Comparison of ENCODE assay signal across 8 cellular contexts in genomic region chr1:110460253-110461220, GRCh38. TPM values are rescaled to one million over a fixed set of nuclear protein-coding genes. Genes with fewer than 3 reads are reported as not detected.
DNase-seq lines count a peak whose midpoint lies in the region; ATAC-seq and TF ChIP-seq lines count a peak whose summit lies in the region.

No MANE protein-coding gene starts in this region.

- no peak overlapping the region for H3K4me3 ChIP-seq in A673 (ENCODE audit: low read depth, low read length, poor library complexity, severe bottlenecking)
- H3K4me3 ChIP-seq in prostate gland: no peak overlapping the region
- H3K4me3 ChIP-seq in vagina: no peak overlapping the region

- H3K36me3 Mint-ChIP-seq in activated naive CD4-positive, alpha-beta T cell treated with anti-CD3 and anti-CD28 coated beads, Interleukin-2, amount 50 U/mL, for 72 hours: no peaks in the 10 kb centered on the region

- TF ChIP-seq CTCF in A673 (conservative IDR thresholded peaks at IDR 0.05; ENCODE audit: low read depth, low read length): peak; percentile 98
- peak; percentile 89 to 97 (median 94) for TF ChIP-seq CTCF in prostate gland (IDR thresholded peaks at IDR 0.05)
- TF ChIP-seq CTCF in vagina (IDR thresholded peaks at IDR 0.05): peak; percentile 88 to 99 (median 98)

- 52% methylated on average over 11 of the region's 11 CpGs for WGBS in prostate gland

- H3K9me3 Mint-ChIP-seq in activated naive CD4-positive, alpha-beta T cell treated with anti-CD3 and anti-CD28 coated beads, Interleukin-2, amount 50 U/mL, for 72 hours: no peaks in the 10 kb centered on the region

- CTCF ChIA-PET in A673 (lab: Charles Lee): interaction anchor here (0.6 to 2.4 kb wide), 15 partner anchors 11 to 431 kb away, joined by 3 to 46 read pairs (median 5); no protein-coding TSS in a partner anchor

- no peaks in the 10 kb centered on the region for H3K9me3 ChIP-seq in A673 (ENCODE audit: low read depth, low read length, poor library complexity, severe bottlenecking)
- H3K9me3 ChIP-seq in prostate gland: no peaks in the 10 kb centered on the region
- H3K9me3 ChIP-seq in vagina: no peaks in the 10 kb centered on the region

- H3K36me3 ChIP-seq in A673 (ENCODE audit: insufficient read depth, low read length, poor library complexity, severe bottlenecking) (no peaks in the 10 kb centered on the region), prostate gland (no peaks in the 10 kb centered on the region), vagina (no peaks in the 10 kb centered on the region)

- H3K4me1 ChIP-seq in A673 (ENCODE audit: insufficient read depth, low read length, poor library complexity, severe bottlenecking) (no peaks in the 10 kb centered on the region), prostate gland (replicated peaks) (no peaks in the 10 kb centered on the region), vagina (peaks cover 11% of the 10 kb centered on the region)

- BruUV-seq in A673 (replicated peaks; lab: Mats Ljungman, UMichigan): no TSS peak

- peak; percentile 90 for DNase-seq in A673 (ENCODE audit: low spot score)
- DNase-seq in NCI-H1417 (lab: John Stamatoyannopoulos, UW): peak; percentile 76 to 91 (median 87)
- peak; percentile 82 for DNase-seq in SKM-1 treated with dmso at 0.1 percent for 144 hours (lab: John Stamatoyannopoulos, UW; ENCODE audit: unreplicated experiment)
- peak; percentile 73 to 92 for DNase-seq in activated naive CD4-positive, alpha-beta T cell treated with anti-CD3 and anti-CD28 coated beads, Interleukin-2, amount 50 U/mL, for 72 hours (ENCODE audit: low spot score in 2 of 2)
- peak; percentile 74 for DNase-seq in Right ventricle myocardium superior
- peak; percentile 79 for DNase-seq in prostate gland (ENCODE audit: low spot score)
- DNase-seq in vagina (ENCODE audit: extremely low spot score in 2 of 2): no peak

- POLR2A ChIA-PET in A673 (lab: Charles Lee; ENCODE audit: low non-redundant PET): interaction anchor here (0.7 kb wide), 1 partner anchor 52 kb away, joined by 3 read pairs; no protein-coding TSS in a partner anchor

- TF ChIP-seq POLR2A in prostate gland (IDR thresholded peaks at IDR 0.05) (no peak), vagina (IDR thresholded peaks at IDR 0.05) (no peak)

- intact Hi-C loops in A673 (cut with micrococcal nuclease; ENCODE audit: unreplicated experiment): loop anchor here (1.0 to 10.0 kb wide), 5 partner anchors 37 to 258 kb away; no protein-coding TSS in a partner anchor
- intact Hi-C loops in Right ventricle myocardium superior (cut with DNase I): loop anchor here (2.0 kb wide), 2 partner anchors 48 to 258 kb away; no protein-coding TSS in a partner anchor
- intact Hi-C loops in prostate gland (cut with DNase I): loop anchor here (1.0 to 10.0 kb wide), 2 partner anchors 48 to 146 kb away; no protein-coding TSS in a partner anchor
- intact Hi-C loops in vagina (cut with DNase I): loop anchor here (2.0 to 10.0 kb wide), 2 partner anchors 146 to 258 kb away; no protein-coding TSS in a partner anchor

- H3K27me3 ChIP-seq in A673 (replicated peaks; ENCODE audit: insufficient read depth, low read depth, low read length, poor library complexity) (no peaks in the 10 kb centered on the region), prostate gland (replicated peaks; ENCODE audit: insufficient read depth) (no peaks in the 10 kb centered on the region), vagina (no peaks in the 10 kb centered on the region)

- ATAC-seq in GM19023 (IDR thresholded peaks at IDR 0.05; ENCODE audit: unreplicated experiment): peak; percentile 54
- ATAC-seq in activated naive CD4-positive, alpha-beta T cell treated with anti-CD3 and anti-CD28 coated beads, Interleukin-2, amount 50 U/mL, for 72 hours: peak; percentile 86 to 88
- peak; percentile 88 for ATAC-seq in Right ventricle myocardium superior (ENCODE audit: poor library complexity)

- H3K27ac ChIP-seq in A673 (ENCODE audit: low read depth, low read length, poor library complexity, severe bottlenecking) (no peak overlapping the region), prostate gland (no peak overlapping the region), vagina (no peak overlapping the region)

- H3K27ac Mint-ChIP-seq in activated naive CD4-positive, alpha-beta T cell treated with anti-CD3 and anti-CD28 coated beads, Interleukin-2, amount 50 U/mL, for 72 hours: no peak overlapping the region

RNA-seq across cellular contexts. Expression of gene PROK1, which starts 9.6 kb away (rescaled TPM):
- total RNA-seq in A673 (2021) (not detected in 2 replicates), Right ventricle myocardium superior (not detected), prostate gland (10 to 100 TPM; 10.7 to 75.3 TPM), vagina (7.4 TPM)
- not detected for total RNA-seq in activated naive CD4-positive, alpha-beta T cell treated with anti-CD3 and anti-CD28 coated beads, Interleukin-2, amount 50 U/mL, for 72 hours

RNA-seq across cellular contexts. Expression of gene LAMTOR5, which starts 53.0 kb away (rescaled TPM):
- total RNA-seq in A673 (2021): 138 and 144 TPM in 2 replicates
- 100 to 1,000 TPM; 146 to 180 TPM for total RNA-seq in activated naive CD4-positive, alpha-beta T cell treated with anti-CD3 and anti-CD28 coated beads, Interleukin-2, amount 50 U/mL, for 72 hours
- total RNA-seq in Right ventricle myocardium superior: 256 TPM
- total RNA-seq in prostate gland: 100 to 1,000 TPM in 1 of 2 donors, 10 to 100 TPM in 1; 86.6 to 132 TPM
- total RNA-seq in vagina: 66.5 TPM

RNA-seq across cellular contexts. Expression of gene KCNA10, which starts 58.4 kb away (rescaled TPM):
- total RNA-seq in A673 (2021) (not detected in 2 replicates), Right ventricle myocardium superior (not detected), prostate gland (not detected), vagina (not detected)
- not detected for total RNA-seq in activated naive CD4-positive, alpha-beta T cell treated with anti-CD3 and anti-CD28 coated beads, Interleukin-2, amount 50 U/mL, for 72 hours

Comparison
In these comparisons a context has a peak if more than half of its experiments do, and no peak if none do; other contexts are left out.
1. DNase-seq: peak in A673 (single experiment), NCI-H1417 (3 of 3), SKM-1 treated with dmso at 0.1 percent for 144 hours (single experiment), activated naive CD4-positive, alpha-beta T cell treated with anti-CD3 and anti-CD28 coated beads, Interleukin-2, amount 50 U/mL, for 72 hours (2 of 2), Right ventricle myocardium superior (single experiment) and prostate gland (single experiment); none in vagina (0 of 2).
2. Peak in every context shown above with its lines, with median percentiles within 50 percentile points of each other: CTCF ChIP-seq and ATAC-seq.